Comparison of ENCODE assay signal across 8 cellular contexts in genomic region chr6:24283043-24283985, GRCh38.
DNase-seq lines count a peak whose midpoint lies in the region; ATAC-seq and TF ChIP-seq lines count a peak whose summit lies in the region.

No MANE protein-coding gene starts in this region.

- peaks cover 28% of the 10 kb centered on the region for H3K27me3 ChIP-seq in ACC112 (ENCODE audit: insufficient read depth, low read length)
- no peaks in the 10 kb centered on the region for H3K27me3 ChIP-seq in SJSA1 (replicated peaks)
- no peaks in the 10 kb centered on the region for H3K27me3 ChIP-seq in iPS-15b (ENCODE audit: control insufficient read depth, insufficient read depth, low read length)
- H3K27me3 ChIP-seq in skeletal muscle tissue (ENCODE audit: control insufficient read depth in 3 of 3, insufficient read depth in 3 of 3, low read length in 3 of 3): no peaks in the 10 kb centered on the region

- H3K27me3 Mint-ChIP-seq in MCF 10A (ENCODE audit: insufficient read depth, unreplicated experiment): peaks cover 13% of the 10 kb centered on the region

- peaks cover 6% of the 10 kb centered on the region for H3K4me1 ChIP-seq in ACC112 (ENCODE audit: control insufficient read depth, insufficient read depth, low read length, unreplicated experiment)
- H3K4me1 ChIP-seq in SJSA1 (replicated peaks): no peaks in the 10 kb centered on the region; the same call in 1 of the 2 replicates
- peaks cover 3% of the 10 kb centered on the region for H3K4me1 ChIP-seq in iPS-15b (ENCODE audit: control insufficient read depth, insufficient read depth, low read length)
- peaks cover 6 to 10% (median 7%) of the 10 kb centered on the region in 3 donors for H3K4me1 ChIP-seq in skeletal muscle tissue (ENCODE audit: control insufficient read depth in 3 of 3, insufficient read depth in 3 of 3, low read length in 3 of 3)

- H3K9me3 Mint-ChIP-seq in MCF 10A (ENCODE audit: unreplicated experiment): no peaks in the 10 kb centered on the region

- intact Hi-C loops in MCF 10A (cut with micrococcal nuclease): loop anchor here (1.0 to 5.0 kb wide), 5 partner anchors 76 to 412 kb away; no protein-coding TSS in a partner anchor

- no peaks in the 10 kb centered on the region for H3K36me3 ChIP-seq in ACC112 (ENCODE audit: insufficient read depth, low read length)
- no peaks in the 10 kb centered on the region for H3K36me3 ChIP-seq in SJSA1
- H3K36me3 ChIP-seq in iPS-15b (ENCODE audit: control insufficient read depth, insufficient read depth, low read length): no peaks in the 10 kb centered on the region
- H3K36me3 ChIP-seq in skeletal muscle tissue (ENCODE audit: control insufficient read depth in 3 of 3, insufficient read depth in 3 of 3, low read length in 3 of 3): no peaks in the 10 kb centered on the region

- H3K27ac ChIP-seq in ACC112 (ENCODE audit: low read depth, low read length) (no peak overlapping the region), SJSA1 (no peak overlapping the region), skeletal muscle tissue (ENCODE audit: low read depth, low read length) (no peak overlapping the region)

- DNase-seq in NCI-H1048 (lab: John Stamatoyannopoulos, UW): peak; percentile 55
- DNase-seq in SJSA1 (ENCODE audit: low read depth in 1 of 2, low spot score in 2 of 2): peak; percentile 56 to 74
- peak; percentile 82 for DNase-seq in MCF 10A (ENCODE audit: unreplicated experiment)

- no peaks in the 10 kb centered on the region for H3K9me3 ChIP-seq in SJSA1 (replicated peaks)
- H3K9me3 ChIP-seq in iPS-15b (ENCODE audit: control insufficient read depth, insufficient read depth, low read length): no peaks in the 10 kb centered on the region
- H3K9me3 ChIP-seq in skeletal muscle tissue (ENCODE audit: control insufficient read depth in 3 of 3, low read length in 3 of 3): no peaks in the 10 kb centered on the region

- no peak overlapping the region for H3K9ac ChIP-seq in iPS-15b (ENCODE audit: low read depth, low read length)
- no peak overlapping the region for H3K9ac ChIP-seq in skeletal muscle tissue (ENCODE audit: low read depth in 1 of 3, low read length in 3 of 3)

- no peak overlapping the region for H2AFZ ChIP-seq in ACC112 (ENCODE audit: low read length, unreplicated experiment)

- peak overlapping the region; percentile 52 for H3K4me3 Mint-ChIP-seq in MCF 10A (ENCODE audit: unreplicated experiment)

- ATAC-seq in GM18498 (IDR thresholded peaks at IDR 0.05; ENCODE audit: unreplicated experiment) (peak; percentile 88), HG02840 (IDR thresholded peaks at IDR 0.05; ENCODE audit: low FRiP score, unreplicated experiment) (peak; percentile 77)

- H3K4me1 Mint-ChIP-seq in MCF 10A (ENCODE audit: insufficient read depth, unreplicated experiment): no peaks in the 10 kb centered on the region

- POLR2A ChIA-PET in MCF 10A (lab: Yijun Ruan, JAX): interaction anchor here (0.8 to 2.9 kb wide), 6 partner anchors 25 to 124 kb away, joined by 3 to 18 read pairs (median 4); no protein-coding TSS in a partner anchor

- no TSS peak for BruUV-seq in MCF 10A (replicated peaks; lab: Mats Ljungman, UMichigan)

- no peaks in the 10 kb centered on the region for H3K36me3 Mint-ChIP-seq in MCF 10A (ENCODE audit: insufficient read depth, unreplicated experiment)

- H3K4me3 ChIP-seq in ACC112 (ENCODE audit: low read depth, low read length) (peak overlapping the region; percentile 55), SJSA1 (no peak overlapping the region), iPS-15b (ENCODE audit: low read depth, low read length) (peak overlapping the region; percentile 12), skeletal muscle tissue (ENCODE audit: low read length in 3 of 3) (peak overlapping the region; percentile 8 to 23 (median 17))

- CTCF ChIA-PET in MCF 10A (lab: Yijun Ruan, JAX): interaction anchor here (0.6 to 2.3 kb wide), 52 partner anchors 9 to 1610 kb away, joined by 3 to 140 read pairs (median 4); partner anchors contain the start of genes DCDC2 and MRS2

- no peaks in the 10 kb centered on the region for H3K79me2 ChIP-seq in ACC112 (ENCODE audit: control insufficient read depth, insufficient read depth, low read length, unreplicated experiment)

- peak; percentile 75 for TF ChIP-seq CTCF in MCF 10A (IDR thresholded peaks at IDR 0.05; ENCODE audit: unreplicated experiment)

- no peak overlapping the region for H3K27ac Mint-ChIP-seq in MCF 10A (ENCODE audit: low read depth, unreplicated experiment)
